8 cellular contexts compared by ENCODE assay signal in genomic region chr16:89490386-89491237, GRCh38. TPM values are rescaled to one million over a fixed set of nuclear protein-coding genes. Genes with fewer than 3 reads are reported as not detected.
A peak's percentile ranks its signal among the peaks of the same experiment; 100 is the strongest.
DNase-seq lines count a peak whose midpoint lies in the region; ATAC-seq and TF ChIP-seq lines count a peak whose summit lies in the region.

Gene ANKRD11 (minus strand): TSS chr16:89490561. CDS start chr16:89317019, 173,542 bp downstream.

- intact Hi-C loops in Panc1 (cut with micrococcal nuclease; ENCODE audit: unreplicated experiment) = no loop called here

- no peaks in the 10 kb centered on the region for H3K9me3 Mint-ChIP-seq in activated T-cell treated with anti-CD3 and anti-CD28 coated beads, Interleukin-2, amount 50 U/mL, for 4 hours

- H3K4me1 ChIP-seq in Panc1 (ENCODE audit: control insufficient read depth, insufficient read depth, low read length) (peaks cover 22% of the 10 kb centered on the region), esophagus (ENCODE audit: control insufficient read depth in 2 of 2, insufficient read depth in 2 of 2, low read length in 1 of 2) (peaks cover 2 to 4% of the 10 kb centered on the region in 2 donors), muscle layer of colon (ENCODE audit: insufficient read depth, low read length) (peaks cover 37% of the 10 kb centered on the region)

- H3K4me3 Mint-ChIP-seq in activated T-cell treated with anti-CD3 and anti-CD28 coated beads, Interleukin-2, amount 50 U/mL, for 4 hours = peak within 1 kb of the TSS; percentile 97

- BruUV-seq in Panc1 (replicated peaks; lab: Mats Ljungman, UMichigan) = no TSS peak

- H3K27me3 ChIP-seq in Panc1 (ENCODE audit: control insufficient read depth, insufficient read depth, low read length) (no peaks in the 10 kb centered on the region), esophagus (ENCODE audit: control insufficient read depth in 1 of 2, insufficient read depth in 2 of 2, low read length in 2 of 2) (no peaks in the 10 kb centered on the region), muscle layer of colon (ENCODE audit: control insufficient read depth in 1 of 2, insufficient read depth in 2 of 2, low read length in 2 of 2) (no peaks in the 10 kb centered on the region)

- H3K27ac ChIP-seq in Panc1 (ENCODE audit: low read length) (peak within 1 kb of the TSS; percentile 90), esophagus (ENCODE audit: low read depth in 2 of 2, low read length in 1 of 2) (peak within 1 kb of the TSS; percentile 97 to 98), muscle layer of colon (ENCODE audit: low read depth, low read length) (peak within 1 kb of the TSS; percentile 86)

- in situ Hi-C loops in Panc1 (cut with HindIII; ENCODE audit: low pct_unique_long_range_greater_than_20kb, low sequenced_read_pairs) = no loop called here

- H3K9me3 ChIP-seq in Panc1 (ENCODE audit: control insufficient read depth, insufficient read depth, low read depth, low read length) = no peaks in the 10 kb centered on the region
- no peaks in the 10 kb centered on the region for H3K9me3 ChIP-seq in esophagus (ENCODE audit: control insufficient read depth in 2 of 2, insufficient read depth in 1 of 2, low read depth in 1 of 2, low read length in 1 of 2)
- no peaks in the 10 kb centered on the region for H3K9me3 ChIP-seq in muscle layer of colon (ENCODE audit: low read length)

- TF ChIP-seq CTCF in Panc1 (IDR thresholded peaks at IDR 0.05) = no peak

- CTCF ChIA-PET in Panc1 (lab: Charles Lee) = no interaction called here

- ATAC-seq in GM21723 (IDR thresholded peaks at IDR 0.05; ENCODE audit: unreplicated experiment) = peak; percentile 82
- peak; percentile 96 for ATAC-seq in Panc1
- ATAC-seq in activated T-cell treated with anti-CD3 and anti-CD28 coated beads, Interleukin-2, amount 50 U/mL, for 4 hours = peak; percentile 90

- H3K36me3 Mint-ChIP-seq in activated T-cell treated with anti-CD3 and anti-CD28 coated beads, Interleukin-2, amount 50 U/mL, for 4 hours (ENCODE audit: insufficient read depth) = peaks cover 14% of the 10 kb centered on the region

- H3K4me1 Mint-ChIP-seq in activated T-cell treated with anti-CD3 and anti-CD28 coated beads, Interleukin-2, amount 50 U/mL, for 4 hours (ENCODE audit: low read depth) = peaks cover 55% of the 10 kb centered on the region

- WGBS in esophagus, 2 donors = 0% methylated on average over 93 to 105 of the region's 105 CpGs

- POLR2A ChIA-PET in Panc1 (lab: Charles Lee) = interaction anchor here (0.6 kb wide), 1 partner anchor 17 kb away, joined by 3 read pairs; no protein-coding TSS in a partner anchor

- H3K36me3 ChIP-seq in Panc1 (ENCODE audit: control insufficient read depth, insufficient read depth, low read length) = peaks cover 6% of the 10 kb centered on the region; the same call in 1 of the 2 replicates
- H3K36me3 ChIP-seq in esophagus (ENCODE audit: control insufficient read depth in 2 of 2, insufficient read depth in 2 of 2, low read length in 1 of 2) = peaks cover 0 to 8% of the 10 kb centered on the region in 2 donors
- no peaks in the 10 kb centered on the region for H3K36me3 ChIP-seq in muscle layer of colon (ENCODE audit: insufficient read depth, low read length)

- H3K4me3 ChIP-seq in Panc1 (ENCODE audit: low read depth in 2 of 2, low read length in 2 of 2) (peak within 1 kb of the TSS; percentile 82 to 93), esophagus (ENCODE audit: low read depth in 1 of 2, low read length in 2 of 2) (peak within 1 kb of the TSS; percentile 79 to 87), muscle layer of colon (ENCODE audit: low read depth in 1 of 2, low read length in 2 of 2) (peak within 1 kb of the TSS; percentile 68 to 88)

- DNase-seq in DMS53 (lab: John Stamatoyannopoulos, UW) (peak; percentile 99), KG1 (lab: John Stamatoyannopoulos, UW) (peak; percentile 95), Panc1 (ENCODE audit: low read depth, low spot score) (peak; percentile 90)
- DNase-seq in activated T-cell treated with anti-CD3 and anti-CD28 coated beads, Interleukin-2, amount 50 U/mL, for 4 hours = peak; percentile 97
- peak; percentile 95 for DNase-seq in stimulated activated CD8-positive, alpha-beta memory T cell treated with anti-CD3 and anti-CD28 coated beads, Interleukin-7, amount 100 ng/mL, for 24 hours (ENCODE audit: low read depth)

- H3K9ac ChIP-seq in muscle layer of colon (ENCODE audit: low read length) = peak within 1 kb of the TSS; percentile 71

- no peaks in the 10 kb centered on the region for H3K27me3 Mint-ChIP-seq in activated T-cell treated with anti-CD3 and anti-CD28 coated beads, Interleukin-2, amount 50 U/mL, for 4 hours (ENCODE audit: low read depth)

RNA-seq across cellular contexts. Expression of gene ANKRD11, which starts in this region (rescaled TPM):
- 99.4 TPM for total RNA-seq in Panc1 (2021; ENCODE audit: unreplicated experiment)
- polyA plus RNA-seq in Panc1 (2012; ENCODE audit: insufficient read length) = 119 TPM
- 100 to 1,000 TPM; 153 to 181 (median 162) TPM for total RNA-seq in activated T-cell treated with anti-CD3 and anti-CD28 coated beads, Interleukin-2, amount 50 U/mL, for 4 hours
- 10 to 100 TPM; 37.1 to 73.5 TPM for polyA plus RNA-seq in esophagus

Comparison
In these comparisons a context has a peak if more than half of its experiments do, and no peak if none do; other contexts are left out.
1. Peak in every context shown above with its lines: DNase-seq, ATAC-seq, H3K4me3 ChIP-seq and H3K27ac ChIP-seq.